In genomic region chr18:63241317-63241712, GRCh38 we compare ENCODE assay signal across 19 cellular contexts.
DNase-seq lines count a peak whose midpoint lies in the region; ATAC-seq and TF ChIP-seq lines count a peak whose summit lies in the region.
"Had no signal": no experiment of that assay in that cellular context is flagged by ENCODE, and none has a peak within 500 bp of the region (broad histone marks: within the 10 kb centered on the region; RNA-seq: fewer than 3 reads in every experiment).

No MANE protein-coding gene starts in this region.

- H3K4me3 Mint-ChIP-seq in activated naive CD4-positive, alpha-beta T cell treated with anti-CD3 and anti-CD28 coated beads, Interleukin-2, amount 10 ng/mL, durations not matched to agents 7 days and 5 days: no peak overlapping the region
- no peak overlapping the region for H3K4me3 Mint-ChIP-seq in T-cell
- H3K4me3 Mint-ChIP-seq in naive thymus-derived CD4-positive, alpha-beta T cell: no peak overlapping the region
- H3K4me3 Mint-ChIP-seq: GM23338 had no signal

- peaks cover 8% of the 10 kb centered on the region for H3K9me3 Mint-ChIP-seq in activated naive CD4-positive, alpha-beta T cell treated with anti-CD3 and anti-CD28 coated beads, Interleukin-2, amount 10 ng/mL, durations not matched to agents 7 days and 5 days
- H3K9me3 Mint-ChIP-seq in T-cell: no peaks in the 10 kb centered on the region
- peaks cover 0 to 2% (median 0%) of the 10 kb centered on the region in 11 donors for H3K9me3 Mint-ChIP-seq in naive thymus-derived CD4-positive, alpha-beta T cell
- H3K9me3 Mint-ChIP-seq: GM23338 had no signal

- CTCF ChIA-PET in activated naive CD4-positive, alpha-beta T cell treated with anti-CD3 and anti-CD28 coated beads, Interleukin-2, amount 10 ng/mL, durations not matched to agents 7 days and 5 days (lab: Charles Lee): no interaction called here
- CTCF ChIA-PET in T-cell (lab: Charles Lee): no interaction called here
- CTCF ChIA-PET in naive thymus-derived CD4-positive, alpha-beta T cell (lab: Charles Lee): no interaction called here

- H3K9me3 ChIP-seq in naive thymus-derived CD4-positive, alpha-beta T cell (ENCODE audit: control insufficient read depth in 2 of 3, low read length in 3 of 3): no peaks in the 10 kb centered on the region
- H3K9me3 ChIP-seq in thyroid gland (no peaks in the 10 kb centered on the region), upper lobe of right lung (no peaks in the 10 kb centered on the region)

- POLR2A ChIA-PET in T-cell (lab: Charles Lee): no interaction called here
- POLR2A ChIA-PET in naive thymus-derived CD4-positive, alpha-beta T cell (lab: Charles Lee): interaction anchor here (0.5 to 1.6 kb wide), 4 partner anchors 13 to 76 kb away, joined by 3 to 5 read pairs (median 4); no protein-coding TSS in a partner anchor

- no peaks in the 10 kb centered on the region for H3K27me3 ChIP-seq in naive thymus-derived CD4-positive, alpha-beta T cell (ENCODE audit: control insufficient read depth in 2 of 2, insufficient read depth in 2 of 2, low read length in 2 of 2)
- no peaks in the 10 kb centered on the region for H3K27me3 ChIP-seq in thyroid gland
- no peaks in the 10 kb centered on the region for H3K27me3 ChIP-seq in upper lobe of right lung

- peaks cover 51% of the 10 kb centered on the region for H3K4me1 Mint-ChIP-seq in activated naive CD4-positive, alpha-beta T cell treated with anti-CD3 and anti-CD28 coated beads, Interleukin-2, amount 10 ng/mL, durations not matched to agents 7 days and 5 days
- H3K4me1 Mint-ChIP-seq in T-cell: peaks cover 53 to 73% (median 71%) of the 10 kb centered on the region in 3 donors
- peaks cover 31 to 82% (median 74%) of the 10 kb centered on the region in 7 donors for H3K4me1 Mint-ChIP-seq in naive thymus-derived CD4-positive, alpha-beta T cell

- H3K36me3 ChIP-seq in naive thymus-derived CD4-positive, alpha-beta T cell (ENCODE audit: control insufficient read depth in 2 of 3, insufficient read depth in 3 of 3, low read length in 3 of 3): peaks cover 0 to 19% (median 0%) of the 10 kb centered on the region in 3 experiments
- H3K36me3 ChIP-seq in thyroid gland (no peaks in the 10 kb centered on the region), upper lobe of right lung (no peaks in the 10 kb centered on the region)

- peaks cover 0 to 3% of the 10 kb centered on the region in 2 donors for H3K4me1 ChIP-seq in naive thymus-derived CD4-positive, alpha-beta T cell (ENCODE audit: control insufficient read depth in 2 of 2, insufficient read depth in 2 of 2, low read length in 2 of 2)
- peaks cover 38 to 44% of the 10 kb centered on the region in 2 donors for H3K4me1 ChIP-seq in thyroid gland
- H3K4me1 ChIP-seq in upper lobe of right lung: peaks cover 32% of the 10 kb centered on the region

- DNase-seq in activated naive CD4-positive, alpha-beta T cell treated with anti-CD3 and anti-CD28 coated beads, Interleukin-2, amount 10 ng/mL, durations not matched to agents 7 days and 5 days: no peak
- DNase-seq in activated naive CD4-positive, alpha-beta T cell (lab: John Stamatoyannopoulos, UW): no peak
- DNase-seq in T-cell: no peak
- no peak for DNase-seq in naive thymus-derived CD4-positive, alpha-beta T cell
- no peak for DNase-seq in thyroid gland
- no peak for DNase-seq in islet precursor cell
- DNase-seq in upper lobe of right lung: no peak
- DNase-seq: AML-193, DND-41, GDM1, KG1, NCI-H1092, NCI-H2107, NCI-H226, NCI-H526 treated with DMSO at 0.1 percent for 48 hours, OCI-M1 had no signal

- no peak for TF ChIP-seq POLR2A in thyroid gland (IDR thresholded peaks at IDR 0.05)

- H3K4me3 ChIP-seq in naive thymus-derived CD4-positive, alpha-beta T cell (ENCODE audit: low read length): no peak overlapping the region
- no peak overlapping the region for H3K4me3 ChIP-seq in thyroid gland (replicated peaks in 1 of 3)
- H3K4me3 ChIP-seq in upper lobe of right lung: no peak overlapping the region
- H3K4me3 ChIP-seq: GM23338 had no signal

- peaks cover 87% of the 10 kb centered on the region for H3K36me3 Mint-ChIP-seq in activated naive CD4-positive, alpha-beta T cell treated with anti-CD3 and anti-CD28 coated beads, Interleukin-2, amount 10 ng/mL, durations not matched to agents 7 days and 5 days
- H3K36me3 Mint-ChIP-seq in T-cell: peaks cover 67% of the 10 kb centered on the region
- peaks cover 4 to 67% (median 55%) of the 10 kb centered on the region in 5 donors for H3K36me3 Mint-ChIP-seq in naive thymus-derived CD4-positive, alpha-beta T cell

- H3K27ac Mint-ChIP-seq in activated naive CD4-positive, alpha-beta T cell treated with anti-CD3 and anti-CD28 coated beads, Interleukin-2, amount 10 ng/mL, durations not matched to agents 7 days and 5 days: peak overlapping the region; percentile 74
- H3K27ac Mint-ChIP-seq in T-cell: peak overlapping the region; percentile 1 to 60
- peak overlapping the region in 7 of 9 donors; percentile 5 to 78 (median 44) for H3K27ac Mint-ChIP-seq in naive thymus-derived CD4-positive, alpha-beta T cell
- H3K27ac Mint-ChIP-seq: GM23338 had no signal

- H3K27me3 Mint-ChIP-seq in activated naive CD4-positive, alpha-beta T cell treated with anti-CD3 and anti-CD28 coated beads, Interleukin-2, amount 10 ng/mL, durations not matched to agents 7 days and 5 days: no peaks in the 10 kb centered on the region
- no peaks in the 10 kb centered on the region for H3K27me3 Mint-ChIP-seq in T-cell
- no peaks in the 10 kb centered on the region for H3K27me3 Mint-ChIP-seq in naive thymus-derived CD4-positive, alpha-beta T cell

- ATAC-seq in T-cell (replicated peaks in 1 of 4) (no peak), upper lobe of right lung (no peak), GM21737 (IDR thresholded peaks at IDR 0.05; ENCODE audit: unreplicated experiment) (no peak)
- ATAC-seq in naive thymus-derived CD4-positive, alpha-beta T cell: peak; percentile 30
- ATAC-seq: GM23338 had no signal

- TF ChIP-seq CTCF in thyroid gland (IDR thresholded peaks at IDR 0.05) (no peak), upper lobe of right lung (IDR thresholded peaks at IDR 0.05) (no peak)

- WGBS in thyroid gland, 2 donors: 76 to 82% methylated on average over 3 of the region's 3 CpGs

- no peak overlapping the region for H3K27ac ChIP-seq in naive thymus-derived CD4-positive, alpha-beta T cell (ENCODE audit: low read depth, low read length)
- H3K27ac ChIP-seq in thyroid gland (peak overlapping the region in 2 of 3 donors; percentile 16 to 32), upper lobe of right lung (no peak overlapping the region)
- H3K27ac ChIP-seq: RWPE1 had no signal

- intact Hi-C loops in naive thymus-derived CD4-positive, alpha-beta T cell (cut with micrococcal nuclease): loop anchor here in 1 of 2 donors (10.0 kb wide), 1 partner anchor 227 kb away; no protein-coding TSS in a partner anchor
- intact Hi-C loops in thyroid gland (cut with DNase I) (no loop called here), upper lobe of right lung (cut with DNase I) (no loop called here)

Comparison
In these comparisons a context has a peak if more than half of its experiments do, and no peak if none do; other contexts are left out.
1. H3K27ac ChIP-seq: peak in thyroid gland (2 of 3); none in naive thymus-derived CD4-positive, alpha-beta T cell (single experiment) and upper lobe of right lung (single experiment).
2. Peak in every context shown above with its lines, with median percentiles within 50 percentile points of each other: H3K27ac Mint-ChIP-seq.